ENCODE assay signal across 23 cellular contexts in the genomic region with DNA sequence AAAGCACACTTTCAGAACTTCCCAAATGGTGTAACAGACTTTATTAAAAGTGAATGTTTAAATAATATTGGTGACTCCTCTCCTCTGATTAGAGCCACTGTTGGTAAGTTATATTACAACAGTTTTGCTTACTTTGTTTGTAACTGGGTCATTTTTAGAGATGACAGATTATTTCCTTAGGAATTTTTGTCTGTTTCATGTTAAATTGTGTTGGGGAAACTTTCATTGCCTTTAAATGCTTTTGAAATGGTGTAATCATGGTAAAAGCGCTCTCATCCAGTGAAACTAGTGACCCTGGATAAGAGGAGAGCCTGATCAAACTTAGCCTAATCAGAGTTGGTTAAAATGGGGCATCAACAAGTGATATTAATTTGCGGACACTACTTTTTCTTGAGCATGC. TPM values are rescaled to one million over a fixed set of nuclear protein-coding genes. Genes with fewer than 3 reads are reported as not detected.
DNase-seq lines count a peak whose midpoint lies in the region; ATAC-seq, FAIRE-seq and TF ChIP-seq lines count a peak whose summit lies in the region.
"Had no signal": no experiment of that assay in that cellular context is flagged by ENCODE, and none has a peak within 500 bp of the region (broad histone marks: within the 10 kb centered on the region; RNA-seq: fewer than 3 reads in every experiment).

No MANE protein-coding gene starts in this region.

- peaks cover 72% of the 10 kb centered on the region for H3K4me1 Mint-ChIP-seq in activated naive CD8-positive, alpha-beta T cell treated with anti-CD3 and anti-CD28 coated beads, Interleukin-2, amount 50 U/mL, for 24 hours
- peaks cover 53% of the 10 kb centered on the region for H3K4me1 Mint-ChIP-seq in activated naive CD8-positive, alpha-beta T cell treated with anti-CD3 and anti-CD28 coated beads for 36 hours
- H3K4me1 Mint-ChIP-seq in osteocyte (ENCODE audit: unreplicated experiment): peaks cover 48% of the 10 kb centered on the region

- H2BK5ac ChIP-seq in mesenchymal stem cell (ENCODE audit: low read depth, low read length, poor library complexity, severe bottlenecking): no peak overlapping the region

- H3K4me3 Mint-ChIP-seq in activated naive CD8-positive, alpha-beta T cell treated with anti-CD3 and anti-CD28 coated beads, Interleukin-2, amount 50 U/mL, for 24 hours: no peak overlapping the region
- H3K4me3 Mint-ChIP-seq in activated naive CD8-positive, alpha-beta T cell treated with anti-CD3 and anti-CD28 coated beads for 36 hours: no peak overlapping the region
- no peak overlapping the region for H3K4me3 Mint-ChIP-seq in osteocyte (ENCODE audit: unreplicated experiment)
- H3K4me3 Mint-ChIP-seq: B cell, CD14-positive monocyte had no signal

- H2BK120ac ChIP-seq in mesenchymal stem cell (ENCODE audit: low read depth, low read length): no peak overlapping the region

- no peak overlapping the region for H2BK12ac ChIP-seq in mesenchymal stem cell (ENCODE audit: low read length in 2 of 2)

- H3K27me3 Mint-ChIP-seq in activated naive CD8-positive, alpha-beta T cell treated with anti-CD3 and anti-CD28 coated beads, Interleukin-2, amount 50 U/mL, for 24 hours: no peaks in the 10 kb centered on the region
- no peaks in the 10 kb centered on the region for H3K27me3 Mint-ChIP-seq in activated naive CD8-positive, alpha-beta T cell treated with anti-CD3 and anti-CD28 coated beads for 36 hours
- no peaks in the 10 kb centered on the region for H3K27me3 Mint-ChIP-seq in osteocyte (ENCODE audit: unreplicated experiment)
- H3K27me3 Mint-ChIP-seq: B cell had no signal

- no peaks in the 10 kb centered on the region for H3K27me3 ChIP-seq in Loucy (ENCODE audit: insufficient read depth, low read length, poor library complexity, severe bottlenecking)
- no peaks in the 10 kb centered on the region for H3K27me3 ChIP-seq in mesenchymal stem cell (ENCODE audit: control insufficient read depth in 1 of 2, insufficient read depth in 1 of 2, low read length in 2 of 2)

- no peak overlapping the region for H2BK15ac ChIP-seq in mesenchymal stem cell (ENCODE audit: low read depth, poor library complexity, severe bottlenecking)

- no peak for ATAC-seq in activated naive CD8-positive, alpha-beta T cell treated with anti-CD3 and anti-CD28 coated beads, Interleukin-2, amount 50 U/mL, for 24 hours
- ATAC-seq in omental fat pad (ENCODE audit: low FRiP score) (no peak), GM18517 (IDR thresholded peaks at IDR 0.05; ENCODE audit: unreplicated experiment) (no peak)
- ATAC-seq: SK-N-SH treated with all-trans-retinoic acid at 6 μM for 48 hours had no signal

- no peaks in the 10 kb centered on the region for H3K9me3 ChIP-seq in Loucy (ENCODE audit: insufficient read depth, low read depth, low read length)
- H3K9me3 ChIP-seq in mesenchymal stem cell (ENCODE audit: control insufficient read depth, low read length): no peaks in the 10 kb centered on the region

- H4K8ac ChIP-seq in mesenchymal stem cell (ENCODE audit: low read length): no peak overlapping the region

- peak overlapping the region; percentile 4 for H3K27ac Mint-ChIP-seq in activated naive CD8-positive, alpha-beta T cell treated with anti-CD3 and anti-CD28 coated beads, Interleukin-2, amount 50 U/mL, for 24 hours
- H3K27ac Mint-ChIP-seq in activated naive CD8-positive, alpha-beta T cell treated with anti-CD3 and anti-CD28 coated beads for 36 hours: no peak overlapping the region
- H3K27ac Mint-ChIP-seq in osteocyte (ENCODE audit: unreplicated experiment): no peak overlapping the region
- H3K27ac Mint-ChIP-seq: B cell had no signal

- H3K4me3 ChIP-seq in Loucy (ENCODE audit: low read length, poor library complexity, severe bottlenecking): no peak overlapping the region
- H3K4me3 ChIP-seq in mesenchymal stem cell (ENCODE audit: insufficient read depth in 1 of 2, low read depth in 1 of 2, low read length in 2 of 2): no peak overlapping the region

- no peak overlapping the region for H3K14ac ChIP-seq in mesenchymal stem cell (ENCODE audit: low read length in 2 of 2)

- H3K27ac ChIP-seq in mesenchymal stem cell (ENCODE audit: low read length, poor library complexity, severe bottlenecking): no peak overlapping the region

- no peak overlapping the region for H3K18ac ChIP-seq in mesenchymal stem cell (ENCODE audit: low read depth in 1 of 2, low read length in 2 of 2)

- peaks cover 97% of the 10 kb centered on the region for H3K79me2 ChIP-seq in Loucy (ENCODE audit: insufficient read depth, low read length)

- H4K91ac ChIP-seq in mesenchymal stem cell (ENCODE audit: low read length): no peak overlapping the region

- no peak overlapping the region for H3K23ac ChIP-seq in mesenchymal stem cell (ENCODE audit: low read length in 2 of 2)

- peaks cover 55% of the 10 kb centered on the region for H3K36me3 Mint-ChIP-seq in activated naive CD8-positive, alpha-beta T cell treated with anti-CD3 and anti-CD28 coated beads, Interleukin-2, amount 50 U/mL, for 24 hours (ENCODE audit: low read depth)
- H3K36me3 Mint-ChIP-seq in activated naive CD8-positive, alpha-beta T cell treated with anti-CD3 and anti-CD28 coated beads for 36 hours: peaks cover 50% of the 10 kb centered on the region
- H3K36me3 Mint-ChIP-seq in osteocyte (ENCODE audit: unreplicated experiment): peaks cover 53% of the 10 kb centered on the region

- no peak for FAIRE-seq in D721Med (lab: Jason Lieb, UNC)

- no peaks in the 10 kb centered on the region for H3K9me2 ChIP-seq in Loucy (replicated peaks; ENCODE audit: low read depth, low read length)

- H3K4ac ChIP-seq in mesenchymal stem cell (ENCODE audit: low read depth in 1 of 2, low read length in 2 of 2): no peak overlapping the region

- H2AFZ ChIP-seq in Loucy (ENCODE audit: low read length): no peak overlapping the region
- H2AFZ ChIP-seq in mesenchymal stem cell (ENCODE audit: low read depth, low read length): no peak overlapping the region

- H3K36me3 ChIP-seq in Loucy (ENCODE audit: insufficient read depth, low read length): peaks cover 52% of the 10 kb centered on the region
- H3K36me3 ChIP-seq in mesenchymal stem cell (ENCODE audit: control insufficient read depth in 1 of 2, insufficient read depth in 2 of 2, low read depth in 1 of 2, low read length in 2 of 2): peaks cover 14 to 90% of the 10 kb centered on the region in 2 experiments

- H3K4me2 ChIP-seq in Loucy (ENCODE audit: low read depth, low read length, poor library complexity, severe bottlenecking) (peak overlapping the region; percentile 95), mesenchymal stem cell (ENCODE audit: low read length, poor library complexity, severe bottlenecking) (no peak overlapping the region)

- H3K9ac ChIP-seq in Loucy (ENCODE audit: low read depth, low read length, poor library complexity, severe bottlenecking) (no peak overlapping the region), mesenchymal stem cell (ENCODE audit: low read length) (no peak overlapping the region)

- 90% methylated on average over 2 of the region's 2 CpGs for WGBS in mesenchymal stem cell

- peaks cover 94% of the 10 kb centered on the region for H4K20me1 ChIP-seq in Loucy (ENCODE audit: insufficient read depth, low read length, poor library complexity, severe bottlenecking)

- no peak for TF ChIP-seq CTCF in Loucy (conservative IDR thresholded peaks at IDR 0.05; ENCODE audit: low read length)
- TF ChIP-seq CTCF in omental fat pad (IDR thresholded peaks at IDR 0.05): no peak
- TF ChIP-seq CTCF in osteocyte (IDR thresholded peaks at IDR 0.05): no peak
- TF ChIP-seq CTCF in D721Med (IDR thresholded peaks at IDR 0.05; ENCODE audit: insufficient read depth, missing control alignments): no peak

- H3K4me1 ChIP-seq in Loucy (ENCODE audit: insufficient read depth, low read length, poor library complexity, severe bottlenecking) (peaks cover 51% of the 10 kb centered on the region), mesenchymal stem cell (ENCODE audit: control insufficient read depth, insufficient read depth, low read depth, low read length) (peaks cover 7% of the 10 kb centered on the region)

- DNase-seq in activated naive CD8-positive, alpha-beta T cell treated with anti-CD3 and anti-CD28 coated beads, Interleukin-2, amount 50 U/mL, for 24 hours: no peak
- DNase-seq in activated naive CD8-positive, alpha-beta T cell treated with anti-CD3 and anti-CD28 coated beads for 36 hours: no peak
- peak; percentile 41 for DNase-seq in mesenchymal stem cell
- no peak for DNase-seq in omental fat pad (ENCODE audit: low spot score)
- DNase-seq in osteocyte (ENCODE audit: extremely low spot score, unreplicated experiment): no peak
- no peak for DNase-seq in D721Med (ENCODE audit: insufficient read length, low spot score)
- DNase-seq: 8988T; DMS53; HCEC 1CT; KG1; NCI-H1092 treated with DMSO at 0.1 percent for 48 hours; NCI-H146; NCI-H2029; NCI-H2227 treated with DMSO at 0.1 percent for 48 hours; NCI-H510A; NCI-H774; NK-92 treated with Interleukin-12 subunit alpha and Interleukin-12 subunit beta, amount 100 ng/mL, for 24 hours; SHP77 treated with DMSO at 0.1 percent for 48 hours had no signal

- H3K9me3 Mint-ChIP-seq in activated naive CD8-positive, alpha-beta T cell treated with anti-CD3 and anti-CD28 coated beads, Interleukin-2, amount 50 U/mL, for 24 hours: no peaks in the 10 kb centered on the region
- H3K9me3 Mint-ChIP-seq in activated naive CD8-positive, alpha-beta T cell treated with anti-CD3 and anti-CD28 coated beads for 36 hours: no peaks in the 10 kb centered on the region
- H3K9me3 Mint-ChIP-seq in osteocyte (ENCODE audit: unreplicated experiment): no peaks in the 10 kb centered on the region

- H2AK5ac ChIP-seq in mesenchymal stem cell (ENCODE audit: low read length, severe bottlenecking): no peak overlapping the region

- H3F3A ChIP-seq in Loucy (ENCODE audit: low read depth): no peaks in the 10 kb centered on the region

- peaks cover 3% of the 10 kb centered on the region for H3K79me1 ChIP-seq in mesenchymal stem cell (replicated peaks; ENCODE audit: low read length, poor library complexity, severe bottlenecking)

RNA-seq across cellular contexts. Expression of gene TNPO1, which starts 39.4 kb away (rescaled TPM):
- total RNA-seq in activated naive CD8-positive, alpha-beta T cell treated with anti-CD3 and anti-CD28 coated beads for 36 hours: 100 to 1,000 TPM; 120 to 131 TPM
- 88.3 TPM for polyA plus RNA-seq in mesenchymal stem cell (2013, experiment 1 of 2)
- 88.8 TPM for polyA plus RNA-seq in mesenchymal stem cell (2013, experiment 2 of 2)
- total RNA-seq in omental fat pad: 100 to 1,000 TPM in 2 of 4 donors, 10 to 100 TPM in 2; 74.6 to 123 (median 99.6) TPM
- 141 and 160 TPM in 2 replicates for total RNA-seq in osteocyte
